17 cellular contexts compared by ENCODE assay signal in genomic region chr10:5589071-5589962, GRCh38.
DNase-seq lines count a peak whose midpoint lies in the region; ATAC-seq and TF ChIP-seq lines count a peak whose summit lies in the region.
"Had no signal": no experiment of that assay in that cellular context is flagged by ENCODE, and none has a peak within 500 bp of the region (broad histone marks: within the 10 kb centered on the region; RNA-seq: fewer than 3 reads in every experiment).

No MANE protein-coding gene starts in this region.

- no peak overlapping the region for H3K4me3 Mint-ChIP-seq in activated CD8-positive, alpha-beta T cell treated with anti-CD3 and anti-CD28 coated beads for 36 hours
- H3K4me3 Mint-ChIP-seq: activated naive CD8-positive, alpha-beta T cell treated with anti-CD3 and anti-CD28 coated beads for 36 hours; effector memory CD8-positive, alpha-beta T cell; IgD-negative memory B cell had no signal

- H3K4me2 ChIP-seq in hepatocyte (no peak overlapping the region), smooth muscle cell (peak overlapping the region; percentile 64)

- H3K4me1 ChIP-seq in HUES64 (ENCODE audit: insufficient read depth, low read length) = peaks cover 39% of the 10 kb centered on the region
- H3K4me1 ChIP-seq in RWPE2 (ENCODE audit: insufficient read depth, poor library complexity, severe bottlenecking) = peaks cover 34% of the 10 kb centered on the region
- peaks cover 62% of the 10 kb centered on the region for H3K4me1 ChIP-seq in hepatocyte (ENCODE audit: insufficient read depth)
- peaks cover 40% of the 10 kb centered on the region for H3K4me1 ChIP-seq in smooth muscle cell (ENCODE audit: low read depth)
- H3K4me1 ChIP-seq: right lobe of liver had no signal

- no peaks in the 10 kb centered on the region for H3K9me3 Mint-ChIP-seq in activated CD8-positive, alpha-beta T cell treated with anti-CD3 and anti-CD28 coated beads for 36 hours
- H3K9me3 Mint-ChIP-seq: activated naive CD8-positive, alpha-beta T cell treated with anti-CD3 and anti-CD28 coated beads for 36 hours; effector memory CD8-positive, alpha-beta T cell had no signal

- no peak for DNase-seq in RWPE2 (ENCODE audit: low spot score)
- no peak for DNase-seq in hepatocyte (ENCODE audit: low spot score)
- DNase-seq in smooth muscle cell (lab: John Stamatoyannopoulos, UW; ENCODE audit: unreplicated experiment) = no peak
- no peak for DNase-seq in activated CD8-positive, alpha-beta T cell treated with anti-CD3 and anti-CD28 coated beads for 36 hours
- DNase-seq: effector memory CD8-positive, alpha-beta T cell; gastrocnemius medialis; NCI-H1417 treated with DMSO at 0.1 percent for 48 hours; NCI-H510A; nucleus accumbens had no signal

- no peaks in the 10 kb centered on the region for H3K36me3 Mint-ChIP-seq in activated CD8-positive, alpha-beta T cell treated with anti-CD3 and anti-CD28 coated beads for 36 hours (ENCODE audit: low read depth)
- H3K36me3 Mint-ChIP-seq: activated naive CD8-positive, alpha-beta T cell treated with anti-CD3 and anti-CD28 coated beads for 36 hours; IgD-negative memory B cell had no signal

- no peaks in the 10 kb centered on the region for H3K27me3 ChIP-seq in HUES64 (ENCODE audit: insufficient read depth, low read length)
- H3K27me3 ChIP-seq in RWPE2 (ENCODE audit: insufficient read depth, poor library complexity, severe bottlenecking) = no peaks in the 10 kb centered on the region
- H3K27me3 ChIP-seq in hepatocyte = no peaks in the 10 kb centered on the region
- no peaks in the 10 kb centered on the region for H3K27me3 ChIP-seq in smooth muscle cell (ENCODE audit: low read depth)
- H3K27me3 ChIP-seq: cardiac muscle cell, gastrocnemius medialis, right lobe of liver had no signal

- H3K27me3 Mint-ChIP-seq in activated CD8-positive, alpha-beta T cell treated with anti-CD3 and anti-CD28 coated beads for 36 hours = peaks cover 4% of the 10 kb centered on the region
- H3K27me3 Mint-ChIP-seq: activated naive CD8-positive, alpha-beta T cell treated with anti-CD3 and anti-CD28 coated beads for 36 hours had no signal

- ATAC-seq in RWPE2 (ENCODE audit: low read depth) = peak; percentile 13; the same call in 1 of the 3 replicates
- ATAC-seq in activated CD8-positive, alpha-beta T cell treated with anti-CD3 and anti-CD28 coated beads for 36 hours = no peak
- no peak for ATAC-seq in GM21423 (IDR thresholded peaks at IDR 0.05; ENCODE audit: unreplicated experiment)
- ATAC-seq in GM19324 (IDR thresholded peaks at IDR 0.05; ENCODE audit: low FRiP score, unreplicated experiment) = no peak
- ATAC-seq: effector memory CD8-positive, alpha-beta T cell; right lobe of liver had no signal

- POLR2A ChIA-PET in activated CD8-positive, alpha-beta T cell treated with anti-CD3 and anti-CD28 coated beads for 36 hours (lab: Charles Lee) = no interaction called here

- no peak overlapping the region for H2AFZ ChIP-seq in hepatocyte
- H2AFZ ChIP-seq in smooth muscle cell (ENCODE audit: low read depth) = peak overlapping the region; percentile 28

- H3K4me3 ChIP-seq in HUES64 (ENCODE audit: low read length) (no peak overlapping the region), RWPE2 (ENCODE audit: severe bottlenecking) (no peak overlapping the region), hepatocyte (no peak overlapping the region), smooth muscle cell (no peak overlapping the region)
- H3K4me3 ChIP-seq: cardiac muscle cell, gastrocnemius medialis, right lobe of liver had no signal

- H3K27ac Mint-ChIP-seq in activated CD8-positive, alpha-beta T cell treated with anti-CD3 and anti-CD28 coated beads for 36 hours = no peak overlapping the region
- H3K27ac Mint-ChIP-seq: activated naive CD8-positive, alpha-beta T cell treated with anti-CD3 and anti-CD28 coated beads for 36 hours; effector memory CD8-positive, alpha-beta T cell; IgD-negative memory B cell had no signal

- H3K9ac ChIP-seq in HUES64 (ENCODE audit: low read depth, low read length) (0 out of 2 replicates have a peak overlapping the region, but pooled peaks have one; percentile 8), smooth muscle cell (ENCODE audit: low read depth) (peak overlapping the region; percentile 73)

- H3K9me3 ChIP-seq in HUES64 (ENCODE audit: insufficient read depth, low read depth, low read length) (no peaks in the 10 kb centered on the region), RWPE2 (ENCODE audit: severe bottlenecking) (no peaks in the 10 kb centered on the region), hepatocyte (ENCODE audit: low read depth) (no peaks in the 10 kb centered on the region), smooth muscle cell (replicated peaks; ENCODE audit: low read depth) (no peaks in the 10 kb centered on the region)
- H3K9me3 ChIP-seq: gastrocnemius medialis, right lobe of liver had no signal

- H3K36me3 ChIP-seq in HUES64 (ENCODE audit: insufficient read depth, low read length) (no peaks in the 10 kb centered on the region), RWPE2 (ENCODE audit: low read depth) (no peaks in the 10 kb centered on the region), hepatocyte (replicated peaks; ENCODE audit: insufficient read depth, low read depth) (no peaks in the 10 kb centered on the region), smooth muscle cell (ENCODE audit: low read depth) (no peaks in the 10 kb centered on the region)
- H3K36me3 ChIP-seq: cardiac muscle cell, gastrocnemius medialis, right lobe of liver had no signal

- CTCF ChIA-PET in activated CD8-positive, alpha-beta T cell treated with anti-CD3 and anti-CD28 coated beads for 36 hours (lab: Charles Lee) = no interaction called here

- H3K27ac ChIP-seq in HUES64 (ENCODE audit: low read depth, low read length) (no peak overlapping the region), RWPE2 (ENCODE audit: poor library complexity, severe bottlenecking) (peak overlapping the region; percentile 61), hepatocyte (peak overlapping the region; percentile 21), smooth muscle cell (ENCODE audit: low read depth) (peak overlapping the region; percentile 94)
- H3K27ac ChIP-seq: C4-2B, cardiac muscle cell, right lobe of liver had no signal

- no peaks in the 10 kb centered on the region for H3K4me1 Mint-ChIP-seq in activated CD8-positive, alpha-beta T cell treated with anti-CD3 and anti-CD28 coated beads for 36 hours (ENCODE audit: low read depth)
- H3K4me1 Mint-ChIP-seq: activated naive CD8-positive, alpha-beta T cell treated with anti-CD3 and anti-CD28 coated beads for 36 hours had no signal

- H3K9me2 ChIP-seq in hepatocyte (replicated peaks; ENCODE audit: insufficient read depth) = no peaks in the 10 kb centered on the region

- no peak for TF ChIP-seq CTCF in RWPE2 (IDR thresholded peaks at IDR 0.05; ENCODE audit: poor library complexity, severe bottlenecking)
- no peak for TF ChIP-seq CTCF in hepatocyte (IDR thresholded peaks at IDR 0.05; ENCODE audit: poor library complexity)
- no peak for TF ChIP-seq CTCF in smooth muscle cell (IDR thresholded peaks at IDR 0.05; ENCODE audit: borderline replicate concordance, insufficient read depth, poor library complexity, severe bottlenecking)
- TF ChIP-seq CTCF in activated CD8-positive, alpha-beta T cell treated with anti-CD3 and anti-CD28 coated beads for 36 hours (IDR thresholded peaks at IDR 0.05) = no peak

- intact Hi-C loops in activated CD8-positive, alpha-beta T cell treated with anti-CD3 and anti-CD28 coated beads for 36 hours (cut with micrococcal nuclease) = no loop called here

- H4K20me1 ChIP-seq in hepatocyte (ENCODE audit: insufficient read depth, poor library complexity, severe bottlenecking) (no peaks in the 10 kb centered on the region), smooth muscle cell (ENCODE audit: low read depth) (no peaks in the 10 kb centered on the region)

- 87% methylated on average over 19 of the region's 19 CpGs for WGBS in HUES64
- 77% methylated on average over 19 of the region's 19 CpGs for WGBS in hepatocyte (ENCODE audit: low lambda C conversion rate, missing lambda C conversion rate)
- 45% methylated on average over 19 of the region's 19 CpGs for WGBS in smooth muscle cell (ENCODE audit: low lambda C conversion rate)

- H3F3A ChIP-seq in smooth muscle cell (ENCODE audit: low read depth) = peaks cover 37% of the 10 kb centered on the region

- H3K79me2 ChIP-seq in hepatocyte = no peaks in the 10 kb centered on the region
- no peaks in the 10 kb centered on the region for H3K79me2 ChIP-seq in smooth muscle cell (ENCODE audit: low read depth)
